23 cellular contexts compared by ENCODE assay signal in genomic region chr9:88074931-88075330, GRCh38.
DNase-seq lines count a peak whose midpoint lies in the region; TF ChIP-seq lines count a peak whose summit lies in the region.
"Had no signal": no experiment of that assay in that cellular context is flagged by ENCODE, and none has a peak within 500 bp of the region (broad histone marks: within the 10 kb centered on the region; RNA-seq: fewer than 3 reads in every experiment).

No MANE protein-coding gene starts in this region.

- H3K9ac ChIP-seq in KMS-11 = peak overlapping the region; percentile 93; the same call in 1 of the 2 replicates
- no peak overlapping the region for H3K9ac ChIP-seq in trophoblast cell (ENCODE audit: low read length)
- H3K9ac ChIP-seq: BLaER1 treated with 17β-estradiol and CSF1 and Interleukin-3, amounts not matched to agents 10 nM and 100 nM had no signal

- H3K4me1 ChIP-seq in KMS-11 (ENCODE audit: low read depth, poor library complexity, severe bottlenecking) (peaks cover 32% of the 10 kb centered on the region), trophoblast cell (ENCODE audit: control insufficient read depth in 1 of 2, insufficient read depth in 2 of 2, low read length in 2 of 2) (peaks cover 6 to 9% of the 10 kb centered on the region in 2 experiments)
- H3K4me1 ChIP-seq: BE2C had no signal

- H2BK120ac ChIP-seq in trophoblast cell (ENCODE audit: insufficient read depth, low read length, poor library complexity) = no peak overlapping the region

- H2BK12ac ChIP-seq in trophoblast cell (ENCODE audit: low read length) = no peak overlapping the region

- H4K8ac ChIP-seq in trophoblast cell (ENCODE audit: low read depth, low read length) = no peak overlapping the region

- no peak overlapping the region for H3K4me3 Mint-ChIP-seq in activated T-helper 2 cell treated with anti-CD3 and anti-CD28 coated beads, Interferon-gamma antibody, Interleukin-2, Interleukin-4, amounts not matched to agents 10 μg/mL and 5 μg/mL and 100 μg/mL, durations not matched to agents 14 hours and 24 hours and 36 hours (ENCODE audit: low read depth)

- peaks cover 8% of the 10 kb centered on the region for H3K79me1 ChIP-seq in trophoblast cell (ENCODE audit: low read length)

- no peak overlapping the region for H4K91ac ChIP-seq in trophoblast cell (ENCODE audit: low read depth, low read length)

- H3K27ac Mint-ChIP-seq in activated T-helper 2 cell treated with anti-CD3 and anti-CD28 coated beads, Interferon-gamma antibody, Interleukin-2, Interleukin-4, amounts not matched to agents 10 μg/mL and 5 μg/mL and 100 μg/mL, durations not matched to agents 14 hours and 24 hours and 36 hours = no peak overlapping the region
- H3K27ac Mint-ChIP-seq: CD14-positive monocyte; CD4-positive, alpha-beta T cell; CD8-positive, alpha-beta memory T cell had no signal

- no peak overlapping the region for H3K4ac ChIP-seq in trophoblast cell (ENCODE audit: low read depth, low read length)

- no peak overlapping the region for H3K18ac ChIP-seq in trophoblast cell (ENCODE audit: low read length)

- intact Hi-C loops in activated T-helper 2 cell treated with anti-CD3 and anti-CD28 coated beads, Interferon-gamma antibody, Interleukin-2, Interleukin-4, amounts not matched to agents 10 μg/mL and 5 μg/mL and 100 μg/mL, durations not matched to agents 14 hours and 24 hours and 36 hours (cut with micrococcal nuclease) = no loop called here

- H2AK5ac ChIP-seq in trophoblast cell (ENCODE audit: low read length) = no peak overlapping the region

- H3K14ac ChIP-seq in trophoblast cell (ENCODE audit: low read length) = no peak overlapping the region

- H2AFZ ChIP-seq in KMS-11 (ENCODE audit: low read depth) (peak overlapping the region; percentile 80; the same call in 1 of the 2 replicates), trophoblast cell (ENCODE audit: insufficient read depth, low read length, poor library complexity) (no peak overlapping the region)

- peaks cover 72% of the 10 kb centered on the region for H3K27me3 Mint-ChIP-seq in activated T-helper 2 cell treated with anti-CD3 and anti-CD28 coated beads, Interferon-gamma antibody, Interleukin-2, Interleukin-4, amounts not matched to agents 10 μg/mL and 5 μg/mL and 100 μg/mL, durations not matched to agents 14 hours and 24 hours and 36 hours (ENCODE audit: low read depth)

- H3K36me3 Mint-ChIP-seq in activated T-helper 2 cell treated with anti-CD3 and anti-CD28 coated beads, Interferon-gamma antibody, Interleukin-2, Interleukin-4, amounts not matched to agents 10 μg/mL and 5 μg/mL and 100 μg/mL, durations not matched to agents 14 hours and 24 hours and 36 hours (ENCODE audit: low read depth) = no peaks in the 10 kb centered on the region
- H3K36me3 Mint-ChIP-seq: CD8-positive, alpha-beta memory T cell had no signal

- H3K23ac ChIP-seq in trophoblast cell (ENCODE audit: low read length) = no peak overlapping the region

- no peaks in the 10 kb centered on the region for H3K9me3 ChIP-seq in trophoblast cell (ENCODE audit: insufficient read depth, low read depth, low read length)

- H3K9me3 Mint-ChIP-seq in activated T-helper 2 cell treated with anti-CD3 and anti-CD28 coated beads, Interferon-gamma antibody, Interleukin-2, Interleukin-4, amounts not matched to agents 10 μg/mL and 5 μg/mL and 100 μg/mL, durations not matched to agents 14 hours and 24 hours and 36 hours = no peaks in the 10 kb centered on the region
- H3K9me3 Mint-ChIP-seq: CD4-positive, alpha-beta T cell had no signal

- DNase-seq in activated CD8-positive, alpha-beta memory T cell treated with anti-CD3 and anti-CD28 coated beads for 24 hours = peak; percentile 4
- DNase-seq in activated CD8-positive, alpha-beta memory T cell treated with anti-CD3 and anti-CD28 coated beads, Interleukin-2, amount 50 U/mL, for 4 hours = no peak
- DNase-seq in trophoblast cell (peak; percentile 67 to 74), COR-L47 (lab: John Stamatoyannopoulos, UW) (no peak)
- no peak for DNase-seq in activated T-helper 2 cell treated with anti-CD3 and anti-CD28 coated beads, Interferon-gamma antibody, Interleukin-2, Interleukin-4, amounts not matched to agents 10 μg/mL and 5 μg/mL and 100 μg/mL, durations not matched to agents 14 hours and 24 hours and 36 hours (ENCODE audit: low spot score)
- DNase-seq in stimulated activated CD4-positive, alpha-beta T cell treated with anti-CD3 and anti-CD28 coated beads, Interleukin-2, amount 100 ng/mL, for 24 hours = no peak
- DNase-seq: ACHN; AML-193; BE2C; Calu3; CD4-positive, alpha-beta T cell; CD8-positive, alpha-beta memory T cell; DMS53; DMS79 treated with DMSO at 0.1 percent for 48 hours; GF-D8; GOT3; H7; HCEC 1CT had no signal

- no peak overlapping the region for H3K4me3 ChIP-seq in KMS-11 (IDR thresholded peaks at IDR 0.05; ENCODE audit: insufficient read depth, low read depth, low read length)
- no peak overlapping the region for H3K4me3 ChIP-seq in trophoblast cell (ENCODE audit: low read depth, low read length)

- H3K4me1 Mint-ChIP-seq in activated T-helper 2 cell treated with anti-CD3 and anti-CD28 coated beads, Interferon-gamma antibody, Interleukin-2, Interleukin-4, amounts not matched to agents 10 μg/mL and 5 μg/mL and 100 μg/mL, durations not matched to agents 14 hours and 24 hours and 36 hours (ENCODE audit: low read depth) = peaks cover 7% of the 10 kb centered on the region

- H3K79me2 ChIP-seq in KMS-11 (ENCODE audit: insufficient read depth, low read depth) (no peaks in the 10 kb centered on the region), trophoblast cell (ENCODE audit: control insufficient read depth, insufficient read depth, low read length, poor library complexity) (peaks cover 4% of the 10 kb centered on the region)

- no peak overlapping the region for H2BK5ac ChIP-seq in trophoblast cell (ENCODE audit: low read depth, low read length, poor library complexity)

- H3K27ac ChIP-seq in KMS-11 (peak overlapping the region; percentile 96; the same call in 1 of the 2 replicates), VCaP (peak overlapping the region; percentile 92), trophoblast cell (ENCODE audit: low read depth, low read length) (no peak overlapping the region)
- H3K27ac ChIP-seq: 22Rv1; BLaER1 treated with 17β-estradiol and CSF1 and Interleukin-3, amounts not matched to agents 10 nM and 100 nM had no signal

- no peaks in the 10 kb centered on the region for H3K36me3 ChIP-seq in KMS-11 (ENCODE audit: insufficient read depth)
- H3K36me3 ChIP-seq in trophoblast cell (ENCODE audit: control insufficient read depth in 1 of 2, insufficient read depth in 2 of 2, low read length in 2 of 2) = no peaks in the 10 kb centered on the region
- H3K36me3 ChIP-seq: BE2C; BLaER1 treated with 17β-estradiol and CSF1 and Interleukin-3, amounts not matched to agents 10 nM and 100 nM had no signal

- TF ChIP-seq CTCF in KMS-11 (conservative IDR thresholded peaks at IDR 0.05; ENCODE audit: low read depth, low read length) (no peak), VCaP (conservative IDR thresholded peaks at IDR 0.05) (no peak)

- H4K20me1 ChIP-seq in KMS-11 (ENCODE audit: insufficient read depth) = no peaks in the 10 kb centered on the region
- H4K20me1 ChIP-seq: BLaER1 treated with 17β-estradiol and CSF1 and Interleukin-3, amounts not matched to agents 10 nM and 100 nM had no signal

- H3K4me2 ChIP-seq in KMS-11 (peak overlapping the region; percentile 99), trophoblast cell (ENCODE audit: low read length) (no peak overlapping the region)

- H3K27me3 ChIP-seq in KMS-11 (ENCODE audit: insufficient read depth, low read depth) = no peaks in the 10 kb centered on the region
- no peaks in the 10 kb centered on the region for H3K27me3 ChIP-seq in trophoblast cell (ENCODE audit: insufficient read depth, low read length)
- H3K27me3 ChIP-seq: BE2C had no signal

- H4K12ac ChIP-seq in trophoblast cell (ENCODE audit: low read depth, low read length) = no peak overlapping the region

- no CpG with 5 or more reads among the region's 5 CpGs for WGBS in trophoblast cell (ENCODE audit: extremely low coverage, insufficient coverage, insufficient read length)

Comparison
In these comparisons a context has a peak if more than half of its experiments do, and no peak if none do; other contexts are left out.
1. DNase-seq: peak in activated CD8-positive, alpha-beta memory T cell treated with anti-CD3 and anti-CD28 coated beads for 24 hours (single experiment) and trophoblast cell (2 of 2); none in activated CD8-positive, alpha-beta memory T cell treated with anti-CD3 and anti-CD28 coated beads, Interleukin-2, amount 50 U/mL, for 4 hours (single experiment), activated T-helper 2 cell treated with anti-CD3 and anti-CD28 coated beads, Interferon-gamma antibody, Interleukin-2, Interleukin-4, amounts not matched to agents 10 μg/mL and 5 μg/mL and 100 μg/mL, durations not matched to agents 14 hours and 24 hours and 36 hours (single experiment), COR-L47 (single experiment) and stimulated activated CD4-positive, alpha-beta T cell treated with anti-CD3 and anti-CD28 coated beads, Interleukin-2, amount 100 ng/mL, for 24 hours (0 of 2).